In genomic region chr1:180970333-180971079, GRCh38 we compare ENCODE assay signal across 15 cellular contexts. TPM values are rescaled to one million over a fixed set of nuclear protein-coding genes. Genes with fewer than 3 reads are reported as not detected.
A peak's percentile ranks its signal among the peaks of the same experiment; 100 is the strongest.
DNase-seq lines count a peak whose midpoint lies in the region; ATAC-seq and TF ChIP-seq lines count a peak whose summit lies in the region.
"Had no signal": no experiment of that assay in that cellular context is flagged by ENCODE, and none has a peak within 500 bp of the region (broad histone marks: within the 10 kb centered on the region; RNA-seq: fewer than 3 reads in every experiment).

No MANE protein-coding gene starts in this region.

- TF ChIP-seq CTCF in coronary artery (IDR thresholded peaks at IDR 0.05) = no peak

- DNase-seq in cardiac septum (ENCODE audit: low spot score) (peak; percentile 38), Right ventricle myocardium inferior (ENCODE audit: missing footprints) (no peak), SKM-1 treated with dmso at 0.1 percent for 144 hours (lab: John Stamatoyannopoulos, UW; ENCODE audit: unreplicated experiment) (peak; percentile 47), coronary artery (ENCODE audit: low spot score) (peak; percentile 49), superior temporal gyrus (ENCODE audit: extremely low spot score) (no peak), NCI-H2171 treated with DMSO at 0.1 percent for 48 hours (lab: John Stamatoyannopoulos, UW) (no peak), NCI-H1694 (lab: John Stamatoyannopoulos, UW) (no peak), SW480 (ENCODE audit: low spot score) (no peak)
- DNase-seq: Caco-2, H7, NCI-H187 treated with DMSO at 0.1 percent for 48 hours, NCI-H774 had no signal

- H3K27ac ChIP-seq in coronary artery = no peak overlapping the region
- H3K27ac ChIP-seq: C4-2B, SK-N-MC had no signal

- ATAC-seq in Right ventricle myocardium inferior = no peak
- ATAC-seq: Panc1 had no signal

- H3K4me3 ChIP-seq in coronary artery = no peak overlapping the region
- H3K4me3 ChIP-seq: SK-N-MC had no signal

- intact Hi-C loops in cardiac septum (cut with DNase I) (no loop called here), Right ventricle myocardium inferior (cut with DNase I) (no loop called here)

RNA-seq across cellular contexts. Expression of gene STX6, which starts 52.2 kb away (rescaled TPM):
- 8.3 TPM for total RNA-seq in cardiac septum
- total RNA-seq in Right ventricle myocardium inferior = 6.1 TPM

RNA-seq across cellular contexts. Expression of gene KIAA1614, which starts 57.8 kb away (rescaled TPM):
- total RNA-seq in cardiac septum (11.4 TPM), Right ventricle myocardium inferior (6.4 TPM)

Comparison
In these comparisons a context has a peak if more than half of its experiments do, and no peak if none do; other contexts are left out.
1. DNase-seq: peak in cardiac septum (single experiment), SKM-1 treated with dmso at 0.1 percent for 144 hours (single experiment) and coronary artery (single experiment); none in Right ventricle myocardium inferior (single experiment), superior temporal gyrus (single experiment), NCI-H2171 treated with DMSO at 0.1 percent for 48 hours (single experiment), NCI-H1694 (single experiment) and SW480 (single experiment).